Comparison of ENCODE assay signal across 11 cellular contexts in genomic region chrX:39736219-39737211, GRCh38.
A peak's percentile ranks its signal among the peaks of the same experiment; 100 is the strongest.
DNase-seq lines count a peak whose midpoint lies in the region; ATAC-seq, FAIRE-seq and TF ChIP-seq lines count a peak whose summit lies in the region.
"Had no signal": no experiment of that assay in that cellular context is flagged by ENCODE, and none has a peak within 500 bp of the region (broad histone marks: within the 10 kb centered on the region; RNA-seq: fewer than 3 reads in every experiment).

No MANE protein-coding gene starts in this region.

- no peaks in the 10 kb centered on the region for H3K36me3 ChIP-seq in K562 (ENCODE audit: control insufficient read depth, insufficient read depth, low read length)
- H3K36me3 ChIP-seq in left lung = no peaks in the 10 kb centered on the region
- no peaks in the 10 kb centered on the region for H3K36me3 ChIP-seq in upper lobe of left lung

- 32% methylated on average over 14 of the region's 22 CpGs for WGBS in K562 (ENCODE audit: insufficient coverage, low coverage, missing lambda C conversion rate)
- WGBS in upper lobe of left lung, 2 donors = 64 to 69% methylated on average over 9 to 22 of the region's 22 CpGs

- H3K27ac ChIP-seq in K562 (ENCODE audit: extremely low read depth, low read depth, low read length) (no peak overlapping the region), left lung (no peak overlapping the region), upper lobe of left lung (peak overlapping the region in 2 of 4 donors; percentile 26 to 35)
- H3K27ac ChIP-seq: KMS-11 had no signal

- TF ChIP-seq POLR2A in K562 (conservative IDR thresholded peaks at IDR 0.05) (no peak), upper lobe of left lung (IDR thresholded peaks at IDR 0.05) (no peak)

- H3K9me3 ChIP-seq in K562 (replicated peaks; ENCODE audit: control insufficient read depth, insufficient read depth, low read depth, low read length) = no peaks in the 10 kb centered on the region
- H3K9me3 ChIP-seq in left lung = no peaks in the 10 kb centered on the region
- H3K9me3 ChIP-seq in upper lobe of left lung = no peaks in the 10 kb centered on the region

- BruUV-seq in K562 (replicated peaks; lab: Mats Ljungman, UMichigan) = no TSS peak

- ATAC-seq in K562 (no peak), left lung (peak; percentile 70), upper lobe of left lung (ENCODE audit: low FRiP score in 2 of 2) (peak; percentile 66 to 90), HG02870 (IDR thresholded peaks at IDR 0.05; ENCODE audit: unreplicated experiment) (no peak)
- no peak for ATAC-seq in stimulated activated naive B cell treated with anti-CD40 and anti-IgM and Interleukin-4, amounts not matched to agents 10 μg/mL and 1 μg/mL and 100 μg/mL, for 72 hours (replicated peaks)

- DNase-seq in activated CD4-positive, alpha-beta memory T cell treated with anti-CD3 and anti-CD28 coated beads for 36 hours = peak; percentile 32
- no peak for DNase-seq in activated CD4-positive, alpha-beta memory T cell treated with anti-CD3 and anti-CD28 coated beads, Interleukin-2, amount 10 ng/mL, durations not matched to agents 7 days and 5 days
- no peak for DNase-seq in K562 (ENCODE audit: extremely low read depth in 1 of 4, low spot score in 3 of 4)
- DNase-seq in left lung = peak; percentile 69 to 83
- DNase-seq in upper lobe of left lung = peak; percentile 74 to 81
- DNase-seq in stimulated activated naive B cell treated with anti-CD40 and anti-IgM and Interleukin-4, amounts not matched to agents 10 μg/mL and 1 μg/mL and 100 μg/mL, for 72 hours = no peak
- DNase-seq in DMS153 treated with DMSO at 0.1 percent for 48 hours (lab: John Stamatoyannopoulos, UW; ENCODE audit: unreplicated experiment) = no peak

- intact Hi-C loops in activated CD4-positive, alpha-beta memory T cell treated with anti-CD3 and anti-CD28 coated beads for 36 hours (cut with micrococcal nuclease) = no loop called here
- intact Hi-C loops in K562 (cut with micrococcal nuclease) (loop anchor here (10.0 kb wide), 3 partner anchors 82 to 368 kb away; no protein-coding TSS in a partner anchor), left lung (cut with DNase I) (no loop called here)

- POLR2A ChIA-PET in activated CD4-positive, alpha-beta memory T cell treated with anti-CD3 and anti-CD28 coated beads for 36 hours (lab: Charles Lee) = no interaction called here
- POLR2A ChIA-PET in activated CD4-positive, alpha-beta memory T cell treated with anti-CD3 and anti-CD28 coated beads, Interleukin-2, amount 10 ng/mL, durations not matched to agents 7 days and 5 days (lab: Charles Lee) = no interaction called here
- POLR2A ChIA-PET in K562 (lab: Yijun Ruan, JAX) = interaction anchor here (0.6 kb wide), 1 partner anchor 12 kb away, joined by 3 read pairs; no protein-coding TSS in a partner anchor

- FAIRE-seq in K562 (lab: Jason Lieb, UNC) = no peak
- FAIRE-seq: A204.1, TTC549 had no signal

- no peak overlapping the region for H3K4me2 ChIP-seq in K562 (ENCODE audit: insufficient read depth, low read length)
- H3K4me2 ChIP-seq: KMS-11 had no signal

- no peak overlapping the region for H3K9ac ChIP-seq in K562 (ENCODE audit: insufficient read depth in 1 of 2, low read depth in 2 of 2, low read length in 2 of 2)
- H3K9ac ChIP-seq: KMS-11 had no signal

- H3K27ac Mint-ChIP-seq in activated CD4-positive, alpha-beta memory T cell treated with anti-CD3 and anti-CD28 coated beads for 36 hours = no peak overlapping the region
- H3K27ac Mint-ChIP-seq in activated CD4-positive, alpha-beta memory T cell treated with anti-CD3 and anti-CD28 coated beads, Interleukin-2, amount 10 ng/mL, durations not matched to agents 7 days and 5 days = no peak overlapping the region
- no peak overlapping the region for H3K27ac Mint-ChIP-seq in stimulated activated naive B cell treated with anti-CD40 and anti-IgM and Interleukin-4, amounts not matched to agents 10 μg/mL and 1 μg/mL and 100 μg/mL, for 72 hours

- H4K20me1 ChIP-seq in K562 (replicated peaks; ENCODE audit: control insufficient read depth, insufficient read depth, low read length) = no peaks in the 10 kb centered on the region

- CTCF ChIA-PET in activated CD4-positive, alpha-beta memory T cell treated with anti-CD3 and anti-CD28 coated beads for 36 hours (lab: Charles Lee) = no interaction called here
- CTCF ChIA-PET in activated CD4-positive, alpha-beta memory T cell treated with anti-CD3 and anti-CD28 coated beads, Interleukin-2, amount 10 ng/mL, durations not matched to agents 7 days and 5 days (lab: Charles Lee) = no interaction called here
- CTCF ChIA-PET in K562 (lab: Yijun Ruan, JAX; ENCODE audit: low intra/inter-chr PET ratio) = no interaction called here

- in situ Hi-C loops in K562 (cut with MboI) = no loop called here

- no peaks in the 10 kb centered on the region for H3K9me3 Mint-ChIP-seq in activated CD4-positive, alpha-beta memory T cell treated with anti-CD3 and anti-CD28 coated beads for 36 hours
- H3K9me3 Mint-ChIP-seq in activated CD4-positive, alpha-beta memory T cell treated with anti-CD3 and anti-CD28 coated beads, Interleukin-2, amount 10 ng/mL, durations not matched to agents 7 days and 5 days = no peaks in the 10 kb centered on the region
- H3K9me3 Mint-ChIP-seq in stimulated activated naive B cell treated with anti-CD40 and anti-IgM and Interleukin-4, amounts not matched to agents 10 μg/mL and 1 μg/mL and 100 μg/mL, for 72 hours = no peaks in the 10 kb centered on the region

- H3K4me1 ChIP-seq in K562 (replicated peaks in 1 of 2; ENCODE audit: control insufficient read depth in 2 of 2, insufficient read depth in 2 of 2, low read length in 2 of 2) (no peaks in the 10 kb centered on the region; a peak in 1 of 5 replicates), left lung (peaks cover 0 to 7% of the 10 kb centered on the region in 2 donors), upper lobe of left lung (peaks cover 6 to 15% (median 12%) of the 10 kb centered on the region in 4 donors)

- H3K36me3 Mint-ChIP-seq in activated CD4-positive, alpha-beta memory T cell treated with anti-CD3 and anti-CD28 coated beads for 36 hours = no peaks in the 10 kb centered on the region
- no peaks in the 10 kb centered on the region for H3K36me3 Mint-ChIP-seq in activated CD4-positive, alpha-beta memory T cell treated with anti-CD3 and anti-CD28 coated beads, Interleukin-2, amount 10 ng/mL, durations not matched to agents 7 days and 5 days (ENCODE audit: low read depth)
- no peaks in the 10 kb centered on the region for H3K36me3 Mint-ChIP-seq in stimulated activated naive B cell treated with anti-CD40 and anti-IgM and Interleukin-4, amounts not matched to agents 10 μg/mL and 1 μg/mL and 100 μg/mL, for 72 hours

- no peak for TF ChIP-seq CTCF in K562 (IDR thresholded peaks at IDR 0.05 in 2 of 3, conservative IDR thresholded peaks at IDR 0.05 in 1 of 3; ENCODE audit: insufficient read depth in 2 of 3, low read depth in 1 of 3, low read length in 3 of 3)
- no peak for TF ChIP-seq CTCF in left lung (IDR thresholded peaks at IDR 0.05)
- no peak for TF ChIP-seq CTCF in upper lobe of left lung (IDR thresholded peaks at IDR 0.05)

- no peaks in the 10 kb centered on the region for H3K27me3 Mint-ChIP-seq in activated CD4-positive, alpha-beta memory T cell treated with anti-CD3 and anti-CD28 coated beads for 36 hours
- no peaks in the 10 kb centered on the region for H3K27me3 Mint-ChIP-seq in activated CD4-positive, alpha-beta memory T cell treated with anti-CD3 and anti-CD28 coated beads, Interleukin-2, amount 10 ng/mL, durations not matched to agents 7 days and 5 days
- peaks cover 0 to 14% of the 10 kb centered on the region in 2 donors for H3K27me3 Mint-ChIP-seq in stimulated activated naive B cell treated with anti-CD40 and anti-IgM and Interleukin-4, amounts not matched to agents 10 μg/mL and 1 μg/mL and 100 μg/mL, for 72 hours

- peaks cover 5% of the 10 kb centered on the region for H3K4me1 Mint-ChIP-seq in activated CD4-positive, alpha-beta memory T cell treated with anti-CD3 and anti-CD28 coated beads for 36 hours (ENCODE audit: low read depth)
- peaks cover 1% of the 10 kb centered on the region for H3K4me1 Mint-ChIP-seq in activated CD4-positive, alpha-beta memory T cell treated with anti-CD3 and anti-CD28 coated beads, Interleukin-2, amount 10 ng/mL, durations not matched to agents 7 days and 5 days
- no peaks in the 10 kb centered on the region for H3K4me1 Mint-ChIP-seq in stimulated activated naive B cell treated with anti-CD40 and anti-IgM and Interleukin-4, amounts not matched to agents 10 μg/mL and 1 μg/mL and 100 μg/mL, for 72 hours

- H3K79me2 ChIP-seq in K562 (ENCODE audit: control insufficient read depth, insufficient read depth, low read length) = no peaks in the 10 kb centered on the region

- TF ChIP-seq EP300 in K562 (IDR thresholded peaks at IDR 0.05; ENCODE audit: low read length) (no peak), upper lobe of left lung (IDR thresholded peaks at IDR 0.05) (no peak)

- H3K27me3 ChIP-seq in K562 (ENCODE audit: control insufficient read depth in 2 of 2, insufficient read depth in 2 of 2, low read length in 2 of 2) (no peaks in the 10 kb centered on the region; a peak in 1 of 5 replicates), left lung (no peaks in the 10 kb centered on the region), upper lobe of left lung (no peaks in the 10 kb centered on the region)

- TF ChIP-seq RAD21 in K562 (CRISPR knock-in tag; conservative IDR thresholded peaks at IDR 0.05 in 1 of 2, IDR thresholded peaks at IDR 0.05 in 1 of 2) = no peak

- H3K4me3 ChIP-seq in K562 (no peak overlapping the region), left lung (no peak overlapping the region), upper lobe of left lung (no peak overlapping the region)

- no peaks in the 10 kb centered on the region for H3K9me1 ChIP-seq in K562 (ENCODE audit: control insufficient read depth, insufficient read depth, low read length)

- no peak overlapping the region for H3K4me3 Mint-ChIP-seq in activated CD4-positive, alpha-beta memory T cell treated with anti-CD3 and anti-CD28 coated beads for 36 hours
- H3K4me3 Mint-ChIP-seq in activated CD4-positive, alpha-beta memory T cell treated with anti-CD3 and anti-CD28 coated beads, Interleukin-2, amount 10 ng/mL, durations not matched to agents 7 days and 5 days = no peak overlapping the region
- no peak overlapping the region for H3K4me3 Mint-ChIP-seq in stimulated activated naive B cell treated with anti-CD40 and anti-IgM and Interleukin-4, amounts not matched to agents 10 μg/mL and 1 μg/mL and 100 μg/mL, for 72 hours

- H2AFZ ChIP-seq in K562 (ENCODE audit: low read depth, low read length) = no peak overlapping the region

TF ChIP-seq in K562, 482 proteins besides CTCF, POLR2A, EP300 and RAD21:
- TF ChIP-seq CREB1 (IDR thresholded peaks at IDR 0.05) (no peak), CREB1 (CRISPR knock-in tag; IDR thresholded peaks at IDR 0.05) (no peak), ZNF121 (CRISPR knock-in tag; conservative IDR thresholded peaks at IDR 0.05) (0 out of 2 replicates have a peak, but pooled peaks have one; percentile 9)

Comparison
In these comparisons a context has a peak if more than half of its experiments do, and no peak if none do; other contexts are left out.
1. DNase-seq: peak in activated CD4-positive, alpha-beta memory T cell treated with anti-CD3 and anti-CD28 coated beads for 36 hours (single experiment), left lung (2 of 2) and upper lobe of left lung (2 of 2); none in activated CD4-positive, alpha-beta memory T cell treated with anti-CD3 and anti-CD28 coated beads, Interleukin-2, amount 10 ng/mL, durations not matched to agents 7 days and 5 days (single experiment), K562 (0 of 4), stimulated activated naive B cell treated with anti-CD40 and anti-IgM and Interleukin-4, amounts not matched to agents 10 μg/mL and 1 μg/mL and 100 μg/mL, for 72 hours (single experiment) and DMS153 treated with DMSO at 0.1 percent for 48 hours (single experiment).
2. ATAC-seq: peak in left lung (single experiment) and upper lobe of left lung (2 of 2); none in K562 (single experiment), stimulated activated naive B cell treated with anti-CD40 and anti-IgM and Interleukin-4, amounts not matched to agents 10 μg/mL and 1 μg/mL and 100 μg/mL, for 72 hours (0 of 2) and HG02870 (single experiment).